Comparison of ENCODE assay signal across 1 cellular context in genomic region chr1:10489291-10490055, GRCh38.
TF ChIP-seq lines count a peak whose summit lies in the region.

No MANE protein-coding gene starts in this region.

TF ChIP-seq in GM23338, 12 proteins besides CTCF, POLR2A, EP300 and RAD21:
- no peak for TF ChIP-seq CREB1 (CRISPR knock-in tag; IDR thresholded peaks at IDR 0.05; ENCODE audit: low read depth)
- TF ChIP-seq ZNF462 (CRISPR knock-in tag; IDR thresholded peaks at IDR 0.05), result no peak
- no peak for TF ChIP-seq EZH2 (IDR thresholded peaks at IDR 0.05; ENCODE audit: low read depth, unreplicated experiment)
- no peak for TF ChIP-seq STAT1 (IDR thresholded peaks at IDR 0.05; ENCODE audit: unreplicated experiment)
- no peak for TF ChIP-seq EZH2phosphoT487 (IDR thresholded peaks at IDR 0.05; ENCODE audit: unreplicated experiment)
- TF ChIP-seq ZNF331 (CRISPR knock-in tag; IDR thresholded peaks at IDR 0.05; ENCODE audit: low read depth), result no peak
